Comparison of ENCODE assay signal across 8 cellular contexts in the genomic region with DNA sequence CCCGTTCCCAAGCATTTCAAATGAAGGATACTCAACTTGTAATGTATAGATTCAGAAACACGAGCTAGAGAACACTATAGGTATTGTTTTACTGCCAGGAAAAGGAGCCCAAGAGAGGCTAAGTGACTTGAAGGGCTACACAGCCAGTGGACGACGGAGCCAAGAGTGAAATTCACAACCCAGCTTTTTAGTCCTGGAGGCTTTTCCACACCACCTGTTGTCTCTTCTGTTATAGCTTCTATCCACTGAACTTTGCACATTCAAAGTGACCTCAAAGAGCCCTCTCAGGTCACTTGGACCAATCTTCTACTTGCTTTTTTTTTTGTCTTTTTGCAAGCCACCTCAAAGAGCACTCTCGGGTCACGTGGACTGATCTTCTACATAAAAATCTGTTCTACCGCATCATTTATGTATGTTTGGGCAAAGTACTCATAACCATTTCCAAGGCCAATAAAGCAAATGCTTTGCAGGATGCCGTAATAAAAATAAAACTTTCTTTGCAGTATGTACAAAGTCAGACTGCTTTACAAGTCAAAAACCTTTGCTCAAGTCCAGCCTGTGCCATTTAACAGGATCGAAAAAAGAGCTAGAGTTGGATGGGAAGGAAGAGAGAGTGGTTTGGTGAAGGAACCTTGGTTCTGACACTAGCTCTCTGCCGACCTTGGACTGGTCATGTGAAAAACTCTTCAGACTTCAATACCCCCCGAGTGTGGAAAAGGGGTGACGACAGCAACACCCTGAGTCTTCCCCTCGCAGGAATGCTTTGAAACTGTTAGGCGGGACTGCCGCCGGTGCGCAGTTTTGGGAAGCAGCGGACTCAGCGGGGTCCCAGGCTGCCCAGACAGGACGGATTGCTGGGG. TPM values are rescaled to one million over a fixed set of nuclear protein-coding genes. Genes with fewer than 3 reads are reported as not detected.
DNase-seq lines count a peak whose midpoint lies in the region; ATAC-seq and TF ChIP-seq lines count a peak whose summit lies in the region.

No MANE protein-coding gene starts in this region.

- TF ChIP-seq EP300 in stomach (IDR thresholded peaks at IDR 0.05): no peak

- TF ChIP-seq CTCF in LNCaP clone FGC (IDR thresholded peaks at IDR 0.05; ENCODE audit: control insufficient read depth, extremely low read depth, insufficient read depth): no peak
- TF ChIP-seq CTCF in body of pancreas (IDR thresholded peaks at IDR 0.05): no peak
- TF ChIP-seq CTCF in kidney epithelial cell (IDR thresholded peaks at IDR 0.05; ENCODE audit: insufficient read depth, low read length, poor library complexity, severe bottlenecking): no peak
- no peak for TF ChIP-seq CTCF in stomach (IDR thresholded peaks at IDR 0.05)

- ATAC-seq in body of pancreas (no peak), HG03460 (IDR thresholded peaks at IDR 0.05; ENCODE audit: unreplicated experiment) (no peak), HG02970 (IDR thresholded peaks at IDR 0.05; ENCODE audit: low FRiP score, unreplicated experiment) (no peak)

- peaks cover 7% of the 10 kb centered on the region for H3K4me1 ChIP-seq in body of pancreas
- H3K4me1 ChIP-seq in stomach: peaks cover 0 to 18% (median 11%) of the 10 kb centered on the region in 4 donors

- H3K9me3 ChIP-seq in body of pancreas: no peaks in the 10 kb centered on the region
- no peaks in the 10 kb centered on the region for H3K9me3 ChIP-seq in stomach

- 18 to 19% methylated on average over 19 to 20 of the region's 20 CpGs for WGBS in body of pancreas, 2 donors
- 18 to 23% (median 20%) methylated on average over 18 to 20 of the region's 20 CpGs for WGBS in stomach, 5 donors

- H3K27ac ChIP-seq in body of pancreas (peak overlapping the region in 3 of 4 donors; percentile 55 to 83 (median 75)), stomach (peak overlapping the region; percentile 70 to 89 (median 85))

- peak overlapping the region; percentile 86 for H3K4me3 ChIP-seq in LNCaP clone FGC (ENCODE audit: low read depth, low read length)
- peak overlapping the region; percentile 71 to 99 for H3K4me3 ChIP-seq in body of pancreas
- H3K4me3 ChIP-seq in kidney epithelial cell (ENCODE audit: low read depth, low read length): peak overlapping the region; percentile 56
- peak overlapping the region; percentile 79 to 91 (median 88) for H3K4me3 ChIP-seq in stomach

- DNase-seq in activated T-cell treated with anti-CD3 and anti-CD28 coated beads for 24 hours (ENCODE audit: low read depth) (peak; percentile 1), LNCaP clone FGC (ENCODE audit: low read depth) (no peak), body of pancreas (peak in 1 of 4 donors; percentile 16), kidney epithelial cell (ENCODE audit: low read depth) (no peak), stomach (no peak)
- no peak for DNase-seq in activated T-cell treated with anti-CD3 and anti-CD28 coated beads, Interleukin-2, amount 50 U/mL, for 1 hour

- TF ChIP-seq POLR2A in body of pancreas (IDR thresholded peaks at IDR 0.05): no peak
- no peak for TF ChIP-seq POLR2A in stomach (IDR thresholded peaks at IDR 0.05)

- H3K27me3 ChIP-seq in body of pancreas (no peaks in the 10 kb centered on the region), kidney epithelial cell (ENCODE audit: control insufficient read depth, insufficient read depth, low read length) (no peaks in the 10 kb centered on the region), stomach (no peaks in the 10 kb centered on the region)

- H3K36me3 ChIP-seq in body of pancreas (replicated peaks in 1 of 2; ENCODE audit: insufficient read depth in 1 of 2, low read depth in 2 of 2): no peaks in the 10 kb centered on the region
- no peaks in the 10 kb centered on the region for H3K36me3 ChIP-seq in kidney epithelial cell (ENCODE audit: control insufficient read depth, insufficient read depth, low read length)
- no peaks in the 10 kb centered on the region for H3K36me3 ChIP-seq in stomach

- intact Hi-C loops in body of pancreas (cut with DNase I): no loop called here
- intact Hi-C loops in stomach (cut with DNase I; ENCODE audit: low total_unique reads): no loop called here

RNA-seq across cellular contexts. Expression of gene SLC35B4, which starts 0.8 kb away (rescaled TPM):
- total RNA-seq in body of pancreas: 10 to 100 TPM in 1 of 2 donors, 1 to 10 TPM in 1; 4.9 to 11.5 TPM
- 10.6 and 14.1 TPM in 2 replicates for total RNA-seq in kidney epithelial cell
- 10 to 100 TPM in 2 of 5 donors, 1 to 10 TPM in 3; 3.2 to 13.0 (median 8.3) TPM for total RNA-seq in stomach
- polyA plus RNA-seq in stomach: 1 to 10 TPM; 1.9 to 2.0 (median 2.0) TPM
